In the genomic region with DNA sequence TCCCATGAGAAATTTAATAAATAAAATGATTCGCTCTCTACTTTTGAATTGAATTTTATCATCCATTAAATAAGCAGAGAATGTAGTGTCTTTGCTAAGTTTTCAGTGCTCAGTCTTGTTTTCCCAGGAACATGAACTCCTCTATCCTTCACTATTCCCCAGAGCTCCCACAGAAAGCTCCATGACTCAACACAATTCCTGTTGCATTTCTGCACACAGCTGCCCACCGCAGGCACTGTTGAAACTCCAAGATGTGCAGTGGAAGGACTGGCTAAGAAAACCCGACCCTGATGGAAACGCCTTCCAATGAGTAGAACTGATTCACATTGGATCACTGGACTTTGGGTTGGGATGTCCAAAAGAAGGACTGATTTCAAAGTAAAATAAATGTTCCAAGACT, we compare ENCODE assay signal across 16 cellular contexts.
DNase-seq lines count a peak whose midpoint lies in the region; FAIRE-seq and TF ChIP-seq lines count a peak whose summit lies in the region.
"Had no signal": no experiment of that assay in that cellular context is flagged by ENCODE, and none has a peak within 500 bp of the region (broad histone marks: within the 10 kb centered on the region; RNA-seq: fewer than 3 reads in every experiment).

No MANE protein-coding gene starts in this region.

- no peak overlapping the region for H2AK5ac ChIP-seq in mesendoderm (ENCODE audit: low read length)

- H3K4ac ChIP-seq in mesendoderm (ENCODE audit: low read depth, low read length) = peak overlapping the region; percentile 6

- in situ Hi-C loops in brain microvascular endothelial cell (cut with HindIII; ENCODE audit: low pct_ligation_motif_present, low sequenced_read_pairs) = no loop called here

- POLR2A ChIA-PET in HEK293 (lab: Yijun Ruan, JAX) = no interaction called here

- peak overlapping the region; percentile 19 for H3K56ac ChIP-seq in mesendoderm (ENCODE audit: low read length)

- no peak overlapping the region for H3K4me2 ChIP-seq in mesendoderm (ENCODE audit: low read length)

- H3K36me3 Mint-ChIP-seq in Calu3 (ENCODE audit: insufficient read depth, unreplicated experiment) = peaks cover 9% of the 10 kb centered on the region

- no peak overlapping the region for H3K27ac Mint-ChIP-seq in Calu3 (ENCODE audit: unreplicated experiment)

- DNase-seq in AG09309 (ENCODE audit: low read depth) (peak; percentile 28), brain microvascular endothelial cell (peak; percentile 79), mesendoderm (no peak), Calu3 (no peak), frontal cortex (ENCODE audit: low spot score in 2 of 2) (no peak), C1 segment of cervical spinal cord (lab: John Stamatoyannopoulos, UW) (no peak), HPDE6-E6E7 (ENCODE audit: extremely low spot score) (no peak)
- DNase-seq: activated CD4-positive, CD25-positive, alpha-beta regulatory T cell; activated CD8-positive, alpha-beta memory T cell treated with anti-CD3 and anti-CD28 coated beads, Interleukin-2, amount 50 U/mL, for 48 hours; aorta; BE2C; effector CD4-positive, alpha-beta T cell; SW 1271; transverse colon had no signal

- H3K4me3 Mint-ChIP-seq in Calu3 (ENCODE audit: low read depth, unreplicated experiment) = no peak overlapping the region

- H2BK15ac ChIP-seq in mesendoderm (replicated peaks; ENCODE audit: low read depth) = peak overlapping the region; percentile 79

- peak overlapping the region; percentile 6 for H3K18ac ChIP-seq in mesendoderm (ENCODE audit: low read length)

- no peak for TF ChIP-seq CTCF in AG09309 (IDR thresholded peaks at IDR 0.05; ENCODE audit: control insufficient read depth, insufficient read depth, low read depth, low read length, missing control alignments)
- TF ChIP-seq CTCF in HEK293 (tag by site-specific recombination; IDR thresholded peaks at IDR 0.05) = no peak
- TF ChIP-seq CTCF in brain microvascular endothelial cell (IDR thresholded peaks at IDR 0.05; ENCODE audit: low read depth, low read length, missing control alignments) = no peak
- TF ChIP-seq CTCF in Calu3 (IDR thresholded peaks at IDR 0.05; ENCODE audit: unreplicated experiment) = no peak

- H3K79me1 ChIP-seq in mesendoderm (ENCODE audit: low read length) = no peaks in the 10 kb centered on the region

- CTCF ChIA-PET in HEK293 (lab: Yijun Ruan, JAX) (interaction anchor here (1.4 kb wide), 1 partner anchor 25 kb away, joined by 3 read pairs; no protein-coding TSS in a partner anchor), Calu3 (lab: Charles Lee) (no interaction called here)

- no peaks in the 10 kb centered on the region for H3K79me2 ChIP-seq in mesendoderm (ENCODE audit: control insufficient read depth, insufficient read depth, low read length)

- H3K27ac ChIP-seq in HEK293 (ENCODE audit: extremely low read depth, low read depth, low read length) (no peak overlapping the region), brain microvascular endothelial cell (peak overlapping the region; percentile 79), mesendoderm (ENCODE audit: low read depth, low read length) (no peak overlapping the region)
- H3K27ac ChIP-seq: prostate gland, transverse colon had no signal

- no TSS peak for BruUV-seq in Calu3 (replicated peaks; lab: Mats Ljungman, UMichigan)

- H2BK120ac ChIP-seq in mesendoderm (ENCODE audit: low read depth, low read length) = peak overlapping the region; percentile 83

- no peak overlapping the region for H3K9ac ChIP-seq in mesendoderm (ENCODE audit: low read length)

- peak overlapping the region; percentile 11 for H2BK5ac ChIP-seq in mesendoderm (ENCODE audit: low read length)

- H3K4me1 ChIP-seq in HEK293 (ENCODE audit: control insufficient read depth, insufficient read depth, low read length) (no peaks in the 10 kb centered on the region), mesendoderm (ENCODE audit: control insufficient read depth, low read depth, low read length) (peaks cover 9% of the 10 kb centered on the region)
- H3K4me1 ChIP-seq: BE2C, prostate gland had no signal

- H3K9me3 Mint-ChIP-seq in Calu3 (ENCODE audit: low read depth, unreplicated experiment) = no peaks in the 10 kb centered on the region

- no peak overlapping the region for H3K4me3 ChIP-seq in AG09309 (ENCODE audit: control insufficient read depth, low read depth, low read length)
- H3K4me3 ChIP-seq in HEK293 (ENCODE audit: low read depth, low read length) = no peak overlapping the region
- H3K4me3 ChIP-seq in brain microvascular endothelial cell (ENCODE audit: low read depth, low read length) = no peak overlapping the region
- H3K4me3 ChIP-seq in mesendoderm (ENCODE audit: low read length) = no peak overlapping the region
- H3K4me3 ChIP-seq: prostate gland, transverse colon had no signal

- no peak overlapping the region for H4K5ac ChIP-seq in mesendoderm (ENCODE audit: low read length)

- FAIRE-seq in frontal cortex (lab: Jason Lieb, UNC) = no peak

- no peaks in the 10 kb centered on the region for H3K27me3 Mint-ChIP-seq in Calu3 (ENCODE audit: unreplicated experiment)

- H3K36me3 ChIP-seq in HEK293 (ENCODE audit: control insufficient read depth in 2 of 2, insufficient read depth in 1 of 2, low read length in 2 of 2) = no peaks in the 10 kb centered on the region
- no peaks in the 10 kb centered on the region for H3K36me3 ChIP-seq in brain microvascular endothelial cell (replicated peaks)
- no peaks in the 10 kb centered on the region for H3K36me3 ChIP-seq in mesendoderm (ENCODE audit: control insufficient read depth, insufficient read depth, low read length)
- H3K36me3 ChIP-seq: BE2C, prostate gland, transverse colon had no signal

- H3K4me1 Mint-ChIP-seq in Calu3 (ENCODE audit: low read depth, unreplicated experiment) = peaks cover 11% of the 10 kb centered on the region

- H3K9me3 ChIP-seq in HEK293 (ENCODE audit: control insufficient read depth, insufficient read depth, low read depth, low read length) = no peaks in the 10 kb centered on the region
- H3K9me3 ChIP-seq: BE2C, prostate gland, transverse colon had no signal

- no peak overlapping the region for H3K23ac ChIP-seq in mesendoderm (ENCODE audit: low read length)

- H4K8ac ChIP-seq in mesendoderm (ENCODE audit: low read depth, low read length) = no peak overlapping the region

- intact Hi-C loops in Calu3 (cut with micrococcal nuclease; ENCODE audit: unreplicated experiment) = no loop called here

- no CpG with 5 or more reads among the region's 4 CpGs for WGBS in mesendoderm (ENCODE audit: extremely low coverage, insufficient coverage, low lambda C conversion rate)

- H3K27me3 ChIP-seq in brain microvascular endothelial cell (replicated peaks) (no peaks in the 10 kb centered on the region), mesendoderm (ENCODE audit: insufficient read depth, low read length, poor library complexity) (no peaks in the 10 kb centered on the region)
- H3K27me3 ChIP-seq: transverse colon had no signal

TF ChIP-seq in HEK293, 187 proteins besides CTCF, POLR2A, EP300 and RAD21:
- TF ChIP-seq ZNF548 (tag by site-specific recombination; IDR thresholded peaks at IDR 0.05) (no peak), SCRT2 (tag by site-specific recombination; IDR thresholded peaks at IDR 0.05) (peak; percentile 40; the same call in 1 of the 2 replicates)

Comparison
In these comparisons a context has a peak if more than half of its experiments do, and no peak if none do; other contexts are left out.
1. DNase-seq: peak in AG09309 (single experiment) and brain microvascular endothelial cell (single experiment); none in mesendoderm (single experiment), Calu3 (single experiment), frontal cortex (0 of 2), C1 segment of cervical spinal cord (0 of 14) and HPDE6-E6E7 (single experiment).